Comparison of ENCODE assay signal across 1 cellular context in the genomic region with DNA sequence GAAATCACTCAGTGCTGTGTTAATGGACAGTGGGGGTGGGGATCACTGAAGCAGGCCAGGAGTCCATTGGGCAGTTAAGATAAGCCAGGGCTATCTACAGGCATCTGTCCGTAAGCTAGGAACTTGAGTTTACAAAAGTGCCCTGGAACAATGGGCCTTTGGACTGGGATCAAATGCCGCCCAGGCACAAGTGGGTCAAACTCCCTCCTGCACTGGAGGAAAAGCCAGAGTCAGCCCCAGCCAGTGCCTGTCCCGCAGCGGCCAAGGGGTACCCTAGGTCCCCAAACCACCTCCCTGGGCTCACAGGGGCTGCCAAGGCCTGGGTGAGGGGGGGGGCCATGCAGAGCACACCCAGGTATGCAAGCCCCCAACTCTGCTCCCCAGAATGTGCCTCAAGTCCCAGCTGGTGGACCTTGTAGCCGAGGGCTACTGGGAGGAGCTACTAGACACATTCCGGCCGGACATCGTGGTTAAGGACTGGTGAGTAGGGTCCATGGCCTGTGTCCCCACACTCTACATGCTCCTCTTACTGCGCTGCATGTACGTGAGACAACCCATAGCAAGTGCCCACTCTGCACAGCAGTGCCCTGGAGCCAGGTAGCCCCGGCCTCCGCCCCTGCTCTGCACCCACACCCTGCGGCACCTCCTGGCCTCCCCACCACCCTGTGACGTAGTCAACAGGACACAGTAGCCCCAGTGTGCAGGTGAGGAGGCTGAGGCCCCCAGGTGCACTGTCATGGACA.
TF ChIP-seq lines count a peak whose summit lies in the region.

No MANE protein-coding gene starts in this region.

TF ChIP-seq in HepG2, 621 proteins besides CTCF, POLR2A, EP300 and RAD21 (continued from another document and continues in another):
- TF ChIP-seq UBTF (CRISPR knock-in tag; IDR thresholded peaks at IDR 0.05), result peak; percentile 70
- TF ChIP-seq FOXP1 (IDR thresholded peaks at IDR 0.05), result no peak
- TF ChIP-seq FOXP1 (CRISPR knock-in tag; IDR thresholded peaks at IDR 0.05), result peak; percentile 52; the same call in 1 of the 2 replicates
- TF ChIP-seq STAT6 (CRISPR knock-in tag; IDR thresholded peaks at IDR 0.05; ENCODE audit: borderline replicate concordance), result peak; percentile 77; the same call in 1 of the 2 replicates
- TF ChIP-seq ZMYM2 (CRISPR knock-in tag; IDR thresholded peaks at IDR 0.05), result peak; percentile 72; the same call in 1 of the 2 replicates
- TF ChIP-seq MYPOP (CRISPR knock-in tag; IDR thresholded peaks at IDR 0.05), result peak; percentile 60; the same call in 1 of the 2 replicates
- TF ChIP-seq DR1 (CRISPR knock-in tag; IDR thresholded peaks at IDR 0.05), result peak; percentile 29; the same call in 1 of the 2 replicates
- TF ChIP-seq, protein P1, sequence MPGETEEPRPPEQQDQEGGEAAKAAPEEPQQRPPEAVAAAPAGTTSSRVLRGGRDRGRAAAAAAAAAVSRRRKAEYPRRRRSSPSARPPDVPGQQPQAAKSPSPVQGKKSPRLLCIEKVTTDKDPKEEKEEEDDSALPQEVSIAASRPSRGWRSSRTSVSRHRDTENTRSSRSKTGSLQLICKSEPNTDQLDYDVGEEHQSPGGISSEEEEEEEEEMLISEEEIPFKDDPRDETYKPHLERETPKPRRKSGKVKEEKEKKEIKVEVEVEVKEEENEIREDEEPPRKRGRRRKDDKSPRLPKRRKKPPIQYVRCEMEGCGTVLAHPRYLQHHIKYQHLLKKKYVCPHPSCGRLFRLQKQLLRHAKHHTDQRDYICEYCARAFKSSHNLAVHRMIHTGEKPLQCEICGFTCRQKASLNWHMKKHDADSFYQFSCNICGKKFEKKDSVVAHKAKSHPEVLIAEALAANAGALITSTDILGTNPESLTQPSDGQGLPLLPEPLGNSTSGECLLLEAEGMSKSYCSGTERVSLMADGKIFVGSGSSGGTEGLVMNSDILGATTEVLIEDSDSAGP (CRISPR knock-in tag; IDR thresholded peaks at IDR 0.05; ENCODE audit: borderline replicate concordance), result peak; percentile 72; the same call in 1 of the 2 replicates
- no peak for TF ChIP-seq ZNF780A (CRISPR knock-in tag; IDR thresholded peaks at IDR 0.05)
- TF ChIP-seq ZNF614 (CRISPR knock-in tag; IDR thresholded peaks at IDR 0.05; ENCODE audit: borderline replicate concordance), result 0 out of 2 replicates have a peak, but pooled peaks have one; percentile 33
- no peak for TF ChIP-seq TRIM24 (CRISPR knock-in tag; IDR thresholded peaks at IDR 0.05)
- no peak for TF ChIP-seq AFF4 (CRISPR knock-in tag; IDR thresholded peaks at IDR 0.05)
- no peak for TF ChIP-seq ZNF83 (CRISPR knock-in tag; IDR thresholded peaks at IDR 0.05; ENCODE audit: borderline replicate concordance)
- peak; percentile 65 for TF ChIP-seq ZNF335 (CRISPR knock-in tag; IDR thresholded peaks at IDR 0.05)
- TF ChIP-seq ATF7 (IDR thresholded peaks at IDR 0.05), result no peak
- TF ChIP-seq ATF7 (CRISPR knock-in tag; IDR thresholded peaks at IDR 0.05), result 0 out of 2 replicates have a peak, but pooled peaks have one; percentile 37
- 0 out of 2 replicates have a peak, but pooled peaks have one; percentile 16 for TF ChIP-seq NRL (CRISPR knock-in tag; IDR thresholded peaks at IDR 0.05; ENCODE audit: borderline replicate concordance)
- peak; percentile 57; the same call in 1 of the 2 replicates for TF ChIP-seq ZNF629 (CRISPR knock-in tag; conservative IDR thresholded peaks at IDR 0.05)
- TF ChIP-seq, protein P2, sequence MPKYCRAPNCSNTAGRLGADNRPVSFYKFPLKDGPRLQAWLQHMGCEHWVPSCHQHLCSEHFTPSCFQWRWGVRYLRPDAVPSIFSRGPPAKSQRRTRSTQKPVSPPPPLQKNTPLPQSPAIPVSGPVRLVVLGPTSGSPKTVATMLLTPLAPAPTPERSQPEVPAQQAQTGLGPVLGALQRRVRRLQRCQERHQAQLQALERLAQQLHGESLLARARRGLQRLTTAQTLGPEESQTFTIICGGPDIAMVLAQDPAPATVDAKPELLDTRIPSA (CRISPR knock-in tag; IDR thresholded peaks at IDR 0.05; ENCODE audit: borderline replicate concordance), result no peak
- TF ChIP-seq ELF1 (CRISPR knock-in tag; IDR thresholded peaks at IDR 0.05), result no peak
- TF ChIP-seq RXRA (CRISPR knock-in tag; IDR thresholded peaks at IDR 0.05), result peak; percentile 91
- peak; percentile 75 for TF ChIP-seq MTA1 (CRISPR knock-in tag; IDR thresholded peaks at IDR 0.05; ENCODE audit: borderline replicate concordance)
- TF ChIP-seq ZNF432 (CRISPR knock-in tag; IDR thresholded peaks at IDR 0.05; ENCODE audit: borderline replicate concordance), result no peak
- TF ChIP-seq, protein P3, sequence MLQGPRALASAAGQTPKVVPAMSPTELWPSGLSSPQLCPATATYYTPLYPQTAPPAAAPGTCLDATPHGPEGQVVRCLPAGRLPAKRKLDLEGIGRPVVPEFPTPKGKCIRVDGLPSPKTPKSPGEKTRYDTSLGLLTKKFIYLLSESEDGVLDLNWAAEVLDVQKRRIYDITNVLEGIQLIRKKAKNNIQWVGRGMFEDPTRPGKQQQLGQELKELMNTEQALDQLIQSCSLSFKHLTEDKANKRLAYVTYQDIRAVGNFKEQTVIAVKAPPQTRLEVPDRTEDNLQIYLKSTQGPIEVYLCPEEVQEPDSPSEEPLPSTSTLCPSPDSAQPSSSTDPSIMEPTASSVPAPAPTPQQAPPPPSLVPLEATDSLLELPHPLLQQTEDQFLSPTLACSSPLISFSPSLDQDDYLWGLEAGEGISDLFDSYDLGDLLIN (CRISPR knock-in tag; IDR thresholded peaks at IDR 0.05; ENCODE audit: borderline replicate concordance), result no peak
- peak; percentile 90; the same call in 1 of the 2 replicates for TF ChIP-seq ZBED4 (CRISPR knock-in tag; IDR thresholded peaks at IDR 0.05; ENCODE audit: borderline replicate concordance)
- peak; percentile 79 for TF ChIP-seq ZFP90 (CRISPR knock-in tag; IDR thresholded peaks at IDR 0.05; ENCODE audit: borderline replicate concordance)
- TF ChIP-seq ZNF652 (CRISPR knock-in tag; IDR thresholded peaks at IDR 0.05; ENCODE audit: borderline replicate concordance, low read depth), result no peak
- TF ChIP-seq FOXO1 (CRISPR knock-in tag; IDR thresholded peaks at IDR 0.05), result peak; percentile 58; the same call in 1 of the 2 replicates
- TF ChIP-seq ELF3 (CRISPR knock-in tag; IDR thresholded peaks at IDR 0.05), result peak; percentile 64
- TF ChIP-seq NFKBIZ (CRISPR knock-in tag; IDR thresholded peaks at IDR 0.05), result no peak
- TF ChIP-seq, protein P4, sequence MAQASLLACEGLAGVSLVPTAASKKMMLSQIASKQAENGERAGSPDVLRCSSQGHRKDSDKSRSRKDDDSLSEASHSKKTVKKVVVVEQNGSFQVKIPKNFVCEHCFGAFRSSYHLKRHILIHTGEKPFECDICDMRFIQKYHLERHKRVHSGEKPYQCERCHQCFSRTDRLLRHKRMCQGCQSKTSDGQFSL (CRISPR knock-in tag; IDR thresholded peaks at IDR 0.05), result 0 out of 2 replicates have a peak, but pooled peaks have one; percentile 37
- no peak for TF ChIP-seq RBM39 (IDR thresholded peaks at IDR 0.05; ENCODE audit: low read depth, low read length, poor library complexity, severe bottlenecking)
- no peak for TF ChIP-seq ARNT (IDR thresholded peaks at IDR 0.05)
- peak; percentile 43; the same call in 1 of the 2 replicates for TF ChIP-seq ZBTB7B (CRISPR knock-in tag; IDR thresholded peaks at IDR 0.05)
- TF ChIP-seq NAIF1 (CRISPR knock-in tag; IDR thresholded peaks at IDR 0.05; ENCODE audit: borderline replicate concordance), result 0 out of 2 replicates have a peak, but pooled peaks have one; percentile 31
- TF ChIP-seq DNMT3B (CRISPR knock-in tag; conservative IDR thresholded peaks at IDR 0.05), result no peak
